Comparison of ENCODE assay signal across 11 cellular contexts in the genomic region with DNA sequence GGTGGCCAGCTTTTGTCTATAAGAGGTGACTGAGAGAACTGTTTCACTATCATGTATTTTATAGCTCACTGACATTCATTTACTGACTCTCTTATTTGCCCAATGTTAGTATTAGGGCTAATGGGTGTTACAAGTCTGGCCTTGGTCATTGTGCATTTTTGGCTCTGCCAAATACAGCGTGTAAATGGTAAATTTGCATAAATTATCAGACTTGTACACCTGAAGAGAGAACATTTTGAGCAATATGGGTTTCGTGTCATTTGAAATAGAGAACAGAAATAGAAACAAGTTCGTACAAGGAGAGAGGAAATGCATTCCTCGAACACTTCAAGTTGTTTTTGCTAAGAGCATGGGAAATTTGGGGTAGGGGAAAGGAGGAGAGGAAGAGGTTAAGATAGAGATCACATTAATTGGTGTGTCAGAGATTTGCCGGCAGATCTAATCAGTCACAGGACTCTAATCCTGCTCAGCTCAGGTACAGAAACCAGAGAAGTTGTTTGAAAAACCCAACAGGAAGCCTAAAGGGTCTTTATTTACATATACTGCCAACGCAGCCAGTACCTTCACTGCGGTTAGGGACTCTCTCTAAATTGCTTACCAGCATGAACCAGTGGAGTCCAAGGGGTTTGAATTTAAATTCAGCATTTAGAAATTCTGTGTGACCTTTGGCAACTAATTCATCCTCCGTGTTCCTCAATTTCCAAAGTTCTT.
DNase-seq lines count a peak whose midpoint lies in the region; ATAC-seq and TF ChIP-seq lines count a peak whose summit lies in the region.
"Had no signal": no experiment of that assay in that cellular context is flagged by ENCODE, and none has a peak within 500 bp of the region (broad histone marks: within the 10 kb centered on the region; RNA-seq: fewer than 3 reads in every experiment).

No MANE protein-coding gene starts in this region.

- H3K27me3 Mint-ChIP-seq in chondrocyte (ENCODE audit: low read depth): peaks cover 4% of the 10 kb centered on the region
- H3K27me3 Mint-ChIP-seq: naive B cell had no signal

- H3K27me3 ChIP-seq in foreskin keratinocyte: no peaks in the 10 kb centered on the region
- H3K27me3 ChIP-seq in esophagus squamous epithelium: no peaks in the 10 kb centered on the region
- no peaks in the 10 kb centered on the region for H3K27me3 ChIP-seq in effector memory CD4-positive, alpha-beta T cell (replicated peaks; ENCODE audit: control insufficient read depth, insufficient read depth, low read length, poor library complexity, severe bottlenecking)

- H3K4me1 ChIP-seq in foreskin keratinocyte: peaks cover 7% of the 10 kb centered on the region
- no peaks in the 10 kb centered on the region for H3K4me1 ChIP-seq in esophagus squamous epithelium
- H3K4me1 ChIP-seq in effector memory CD4-positive, alpha-beta T cell (ENCODE audit: control insufficient read depth, insufficient read depth, low read length, poor library complexity, severe bottlenecking): no peaks in the 10 kb centered on the region

- H3K4me1 Mint-ChIP-seq in chondrocyte (ENCODE audit: low read depth): no peaks in the 10 kb centered on the region

- no peaks in the 10 kb centered on the region for H3K36me3 ChIP-seq in esophagus squamous epithelium
- H3K36me3 ChIP-seq in effector memory CD4-positive, alpha-beta T cell (ENCODE audit: control insufficient read depth, insufficient read depth, low read length): no peaks in the 10 kb centered on the region

- 18 to 39% methylated on average over 8 of the region's 8 CpGs for WGBS in esophagus squamous epithelium, 2 donors

- no peak overlapping the region for H3K27ac Mint-ChIP-seq in chondrocyte (ENCODE audit: unreplicated experiment)
- H3K27ac Mint-ChIP-seq: naive B cell had no signal

- ATAC-seq in GM18519 (IDR thresholded peaks at IDR 0.05; ENCODE audit: low FRiP score, unreplicated experiment) (peak; percentile 84), GM21576 (IDR thresholded peaks at IDR 0.05; ENCODE audit: unreplicated experiment) (peak; percentile 92), HG03342 (IDR thresholded peaks at IDR 0.05; ENCODE audit: unreplicated experiment) (peak; percentile 91), foreskin keratinocyte (peak; percentile 36), esophagus mucosa (no peak)

- H3K36me3 Mint-ChIP-seq in chondrocyte (ENCODE audit: low read depth): no peaks in the 10 kb centered on the region
- H3K36me3 Mint-ChIP-seq: naive B cell had no signal

- H3K9me3 ChIP-seq in esophagus squamous epithelium: peaks cover 0 to 17% (median 0%) of the 10 kb centered on the region in 3 donors
- H3K9me3 ChIP-seq in effector memory CD4-positive, alpha-beta T cell (ENCODE audit: control insufficient read depth, low read length): no peaks in the 10 kb centered on the region
- H3K9me3 ChIP-seq: SK-N-SH had no signal

- no peaks in the 10 kb centered on the region for H3K9me3 Mint-ChIP-seq in chondrocyte (ENCODE audit: low read depth)

- H3K27ac ChIP-seq in foreskin keratinocyte: peak overlapping the region; percentile 23
- H3K27ac ChIP-seq in esophagus squamous epithelium: no peak overlapping the region
- H3K27ac ChIP-seq in effector memory CD4-positive, alpha-beta T cell (ENCODE audit: insufficient read depth, low read length, poor library complexity, severe bottlenecking): no peak overlapping the region

- no peak overlapping the region for H3K4me3 Mint-ChIP-seq in chondrocyte (ENCODE audit: unreplicated experiment)
- H3K4me3 Mint-ChIP-seq: naive B cell had no signal

- no peak for TF ChIP-seq CTCF in foreskin keratinocyte (conservative IDR thresholded peaks at IDR 0.05)
- no peak for TF ChIP-seq CTCF in esophagus squamous epithelium (IDR thresholded peaks at IDR 0.05)
- no peak for TF ChIP-seq CTCF in chondrocyte (IDR thresholded peaks at IDR 0.05)

- no peak for TF ChIP-seq POLR2A in esophagus squamous epithelium (IDR thresholded peaks at IDR 0.05)

- H3K4me3 ChIP-seq in esophagus squamous epithelium: no peak overlapping the region
- no peak overlapping the region for H3K4me3 ChIP-seq in effector memory CD4-positive, alpha-beta T cell (ENCODE audit: insufficient read depth, low read depth, low read length, poor library complexity, severe bottlenecking)

- peak; percentile 44 to 58 for DNase-seq in foreskin keratinocyte
- DNase-seq in esophagus squamous epithelium (lab: John Stamatoyannopoulos, UW): no peak
- no peak for DNase-seq in effector memory CD4-positive, alpha-beta T cell
- no peak for DNase-seq in chondrocyte (ENCODE audit: low spot score)
- DNase-seq: activated gamma-delta T cell treated with Interleukin-2 at 50 U/mL for 16 hours, naive B cell, SK-N-SH had no signal

- intact Hi-C loops in esophagus squamous epithelium (cut with DNase I): no loop called here

Comparison
In these comparisons a context has a peak if more than half of its experiments do, and no peak if none do; other contexts are left out.
1. DNase-seq: peak in foreskin keratinocyte (2 of 2); none in esophagus squamous epithelium (single experiment), effector memory CD4-positive, alpha-beta T cell (0 of 3) and chondrocyte (single experiment).